In genomic region chr17:29931253-29931932, GRCh38 we compare ENCODE assay signal across 8 cellular contexts. TPM values are rescaled to one million over a fixed set of nuclear protein-coding genes. Genes with fewer than 3 reads are reported as not detected.
A peak's percentile ranks its signal among the peaks of the same experiment; 100 is the strongest.
DNase-seq lines count a peak whose midpoint lies in the region; ATAC-seq and TF ChIP-seq lines count a peak whose summit lies in the region.

No MANE protein-coding gene starts in this region.

- peak; percentile 87 for DNase-seq in Daoy (ENCODE audit: low read depth)
- DNase-seq in LHCN-M2 (ENCODE audit: low read depth): peak; percentile 78
- DNase-seq in Peyer's patch: peak; percentile 59 to 90 (median 75)
- peak; percentile 68 to 69 for DNase-seq in activated T-cell treated with anti-CD3 and anti-CD28 coated beads, Interleukin-2, amount 50 U/mL, for 72 hours
- DNase-seq in fibroblast of pulmonary artery (ENCODE audit: low read depth): peak; percentile 84
- peak; percentile 54 for DNase-seq in neuronal stem cell (ENCODE audit: low spot score)
- DNase-seq in substantia nigra (lab: John Stamatoyannopoulos, UW): peak in 47 of 49 donors; percentile 7 to 94 (median 71)

- no peak overlapping the region for H3K18ac ChIP-seq in neuronal stem cell (ENCODE audit: low read length)

- H3K4ac ChIP-seq in neuronal stem cell (ENCODE audit: low read length): no peak overlapping the region

- TF ChIP-seq POLR2A in Peyer's patch (IDR thresholded peaks at IDR 0.05): no peak

- no peak overlapping the region for H2BK120ac ChIP-seq in neuronal stem cell (ENCODE audit: low read depth, low read length)

- TF ChIP-seq CTCF in Peyer's patch (IDR thresholded peaks at IDR 0.05) (peak; percentile 86 to 96 (median 92)), fibroblast of pulmonary artery (IDR thresholded peaks at IDR 0.05; ENCODE audit: low read length, missing control alignments) (peak; percentile 97)

- H3K27me3 Mint-ChIP-seq in activated T-cell treated with anti-CD3 and anti-CD28 coated beads, Interleukin-2, amount 50 U/mL, for 72 hours (ENCODE audit: low read depth): no peaks in the 10 kb centered on the region

- no peak overlapping the region for H3K9ac ChIP-seq in neuronal stem cell (ENCODE audit: low read depth, low read length, poor library complexity)

- no peak overlapping the region for H2BK5ac ChIP-seq in neuronal stem cell (ENCODE audit: low read length)

- no peak overlapping the region for H2BK15ac ChIP-seq in neuronal stem cell (ENCODE audit: low read length)

- H3K23ac ChIP-seq in neuronal stem cell (ENCODE audit: low read depth, low read length, poor library complexity): no peak overlapping the region

- H4K91ac ChIP-seq in neuronal stem cell (ENCODE audit: low read depth, low read length, poor library complexity): no peak overlapping the region

- H3K9me3 ChIP-seq in Peyer's patch (no peaks in the 10 kb centered on the region), neuronal stem cell (replicated peaks in 1 of 2; ENCODE audit: control insufficient read depth in 2 of 2, insufficient read depth in 1 of 2, low read depth in 1 of 2, low read length in 2 of 2) (no peaks in the 10 kb centered on the region)

- H3K36me3 ChIP-seq in Peyer's patch (no peaks in the 10 kb centered on the region), neuronal stem cell (replicated peaks in 1 of 2; ENCODE audit: control insufficient read depth in 2 of 2, insufficient read depth in 2 of 2, low read length in 2 of 2) (no peaks in the 10 kb centered on the region)

- peak overlapping the region; percentile 67 for H2AFZ ChIP-seq in neuronal stem cell (ENCODE audit: low read length)

- H3K9me3 Mint-ChIP-seq in activated T-cell treated with anti-CD3 and anti-CD28 coated beads, Interleukin-2, amount 50 U/mL, for 72 hours: no peaks in the 10 kb centered on the region

- H3K4me1 ChIP-seq in Peyer's patch: peaks cover 0 to 27% (median 5%) of the 10 kb centered on the region in 4 donors
- peaks cover 3 to 13% of the 10 kb centered on the region in 2 donors for H3K4me1 ChIP-seq in neuronal stem cell (ENCODE audit: control insufficient read depth in 2 of 2, insufficient read depth in 1 of 2, low read depth in 1 of 2, low read length in 2 of 2)

- no peak overlapping the region for H4K8ac ChIP-seq in neuronal stem cell (ENCODE audit: low read depth, low read length)

- H3K36me3 Mint-ChIP-seq in activated T-cell treated with anti-CD3 and anti-CD28 coated beads, Interleukin-2, amount 50 U/mL, for 72 hours (ENCODE audit: insufficient read depth in 2 of 2): peaks cover 4 to 5% of the 10 kb centered on the region in 2 donors

- no peak overlapping the region for H2AK5ac ChIP-seq in neuronal stem cell (ENCODE audit: low read depth, low read length)

- H3K4me3 Mint-ChIP-seq in activated T-cell treated with anti-CD3 and anti-CD28 coated beads, Interleukin-2, amount 50 U/mL, for 72 hours: no peak overlapping the region

- H3K27ac Mint-ChIP-seq in activated T-cell treated with anti-CD3 and anti-CD28 coated beads, Interleukin-2, amount 50 U/mL, for 72 hours: no peak overlapping the region

- peak; percentile 58 for ATAC-seq in GM21825 (IDR thresholded peaks at IDR 0.05; ENCODE audit: unreplicated experiment)
- peak; percentile 68 to 70 for ATAC-seq in activated T-cell treated with anti-CD3 and anti-CD28 coated beads, Interleukin-2, amount 50 U/mL, for 72 hours (replicated peaks in 1 of 2)

- peaks cover 27% of the 10 kb centered on the region for H3K4me1 Mint-ChIP-seq in activated T-cell treated with anti-CD3 and anti-CD28 coated beads, Interleukin-2, amount 50 U/mL, for 72 hours (ENCODE audit: low read depth)

- H3K79me1 ChIP-seq in neuronal stem cell (ENCODE audit: low read depth, low read length): no peaks in the 10 kb centered on the region

- H3K27me3 ChIP-seq in Peyer's patch (no peaks in the 10 kb centered on the region), neuronal stem cell (ENCODE audit: control insufficient read depth in 3 of 3, insufficient read depth in 3 of 3, low read depth in 1 of 3, low read length in 3 of 3) (peaks cover 0 to 3% (median 0%) of the 10 kb centered on the region in 3 experiments)

- H3K27ac ChIP-seq in Peyer's patch: peak overlapping the region in 2 of 4 donors; percentile 1 to 92
- no peak overlapping the region for H3K27ac ChIP-seq in neuronal stem cell (replicated peaks; ENCODE audit: low read length)
- peak overlapping the region; percentile 96 for H3K27ac ChIP-seq in substantia nigra (ENCODE audit: low read depth, low read length, poor library complexity, severe bottlenecking)

- H3K4me3 ChIP-seq in Peyer's patch: peak overlapping the region in 3 of 4 donors; percentile 83 to 88 (median 86)
- peak overlapping the region; percentile 89 for H3K4me3 ChIP-seq in fibroblast of pulmonary artery (replicated peaks; ENCODE audit: low read depth, low read length)
- peak overlapping the region in 1 of 2 donors; percentile 74 for H3K4me3 ChIP-seq in neuronal stem cell (ENCODE audit: low read length in 2 of 2)

- peak overlapping the region; percentile 52 for H3K4me2 ChIP-seq in neuronal stem cell (ENCODE audit: insufficient read depth, low read length, poor library complexity, severe bottlenecking)

- WGBS in neuronal stem cell (ENCODE audit: extremely low coverage in 2 of 2, insufficient read length in 2 of 2, insufficient replicate concordance in 1 of 2), 2 donors: no CpG with 5 or more reads among the region's 3 CpGs

- H2BK12ac ChIP-seq in neuronal stem cell (ENCODE audit: low read length): no peak overlapping the region

- H3K14ac ChIP-seq in neuronal stem cell (ENCODE audit: low read length): no peak overlapping the region

RNA-seq across cellular contexts. Expression of gene SSH2, which starts 1.4 kb away (rescaled TPM):
- 4.0 and 4.6 TPM in 2 replicates for total RNA-seq in Daoy (2014; rRNA removed; shearing (Covaris generic))
- total RNA-seq in LHCN-M2 (2014; rRNA removed) (10.8 and 16.5 TPM in 2 replicates), Peyer's patch (100 to 1,000 TPM in 1 of 4 donors, 10 to 100 TPM in 3; 45.4 to 139 (median 58.2) TPM)
- polyA plus RNA-seq in LHCN-M2 (2012): 12.5 TPM
- 10 to 100 TPM; 41.4 to 46.8 TPM for total RNA-seq in activated T-cell treated with anti-CD3 and anti-CD28 coated beads, Interleukin-2, amount 50 U/mL, for 72 hours
- polyA plus RNA-seq in neuronal stem cell (2013, experiment 1 of 2): 11.4 TPM
- polyA plus RNA-seq in neuronal stem cell (2013, experiment 2 of 2): 11.9 TPM

RNA-seq across cellular contexts. Expression of gene EFCAB5, which starts 10.0 kb away (rescaled TPM):
- 0.03 and 0.23 TPM in 2 replicates for total RNA-seq in Daoy (2014; rRNA removed; shearing (Covaris generic))
- 0.06 TPM in 2 replicates for total RNA-seq in LHCN-M2 (2014; rRNA removed)
- polyA plus RNA-seq in LHCN-M2 (2012): 0.29 TPM
- total RNA-seq in Peyer's patch: 1 to 10 TPM in 3 of 4 donors, under 1 TPM in 1; 0.53 to 5.8 (median 1.6) TPM
- total RNA-seq in activated T-cell treated with anti-CD3 and anti-CD28 coated beads, Interleukin-2, amount 50 U/mL, for 72 hours: 1 to 10 TPM in 1 of 2 donors, under 1 TPM in 1; 0.81 to 1.7 TPM
- polyA plus RNA-seq in neuronal stem cell (2013, experiment 1 of 2): 0.28 TPM
- polyA plus RNA-seq in neuronal stem cell (2013, experiment 2 of 2): 0.29 TPM
